Comparison of ENCODE assay signal across 8 cellular contexts in the genomic region with DNA sequence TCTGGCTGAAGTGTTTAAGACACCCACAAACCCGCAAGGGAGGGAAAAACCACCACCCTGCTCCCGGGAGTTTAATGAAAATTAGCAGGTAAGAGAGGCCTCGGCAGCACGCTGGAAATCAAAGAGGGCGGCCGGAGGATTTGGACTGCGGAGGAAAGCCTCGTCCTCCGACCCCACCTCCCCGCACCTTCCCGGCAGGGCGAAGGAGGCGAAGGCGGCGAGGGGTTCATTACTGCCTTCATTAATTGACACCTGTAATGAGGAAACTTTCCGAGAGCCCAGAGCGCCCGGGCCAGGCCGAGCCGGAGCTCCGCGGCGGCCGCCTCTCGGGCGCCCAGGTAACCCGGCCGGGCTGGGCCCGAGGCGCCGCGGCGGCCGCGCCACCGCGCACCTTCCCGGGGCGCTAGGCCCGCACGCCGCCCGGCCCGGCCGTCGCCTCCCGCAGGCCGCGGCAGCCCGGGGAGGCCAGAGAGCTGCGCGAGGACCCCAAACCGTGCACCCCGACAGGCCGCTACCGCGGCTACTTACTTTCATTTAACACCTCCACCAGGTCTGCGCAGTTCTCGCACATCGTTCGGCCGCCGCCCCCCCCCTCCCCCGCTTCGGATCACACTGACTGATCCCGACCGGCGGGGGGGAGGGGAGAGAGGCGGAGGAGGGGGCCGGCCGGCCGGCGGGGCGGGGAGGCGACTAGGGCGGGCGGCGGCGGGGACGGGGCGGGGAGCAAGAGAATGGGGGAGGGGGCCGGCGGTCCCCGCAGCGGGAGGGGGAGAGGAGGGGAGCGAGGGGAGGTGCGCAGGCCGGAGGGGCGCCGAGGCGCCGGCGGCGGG. TPM values are rescaled to one million over a fixed set of nuclear protein-coding genes. Genes with fewer than 3 reads are reported as not detected.
A peak's percentile ranks its signal among the peaks of the same experiment; 100 is the strongest.
DNase-seq lines count a peak whose midpoint lies in the region; ATAC-seq and TF ChIP-seq lines count a peak whose summit lies in the region.

No MANE protein-coding gene starts in this region.

- peaks cover 26% of the 10 kb centered on the region for H4K20me1 ChIP-seq in IMR-90 (ENCODE audit: insufficient read depth, low read length)

- H2AK9ac ChIP-seq in IMR-90 (replicated peaks; ENCODE audit: low read depth, low read length, poor library complexity) = peak overlapping the region; percentile 96

- peak overlapping the region; percentile 83 for H3K4ac ChIP-seq in IMR-90 (ENCODE audit: low read depth, low read length)

- POLR2A ChIA-PET in IMR-90 (lab: Charles Lee; ENCODE audit: unreplicated experiment) = interaction anchor here (0.5 kb wide), 1 partner anchor 68 kb away, joined by 3 read pairs; no protein-coding TSS in a partner anchor

- peaks cover 15 to 39% of the 10 kb centered on the region in 2 experiments for H3K79me1 ChIP-seq in IMR-90 (ENCODE audit: low read depth in 1 of 2, low read length in 2 of 2)

- no peak overlapping the region for H2BK15ac ChIP-seq in IMR-90 (ENCODE audit: low read depth, low read length)

- no peak overlapping the region for H4K5ac ChIP-seq in IMR-90 (ENCODE audit: low read depth, low read length)

- peak overlapping the region; percentile 66; the same call in 1 of the 2 replicates for H4K91ac ChIP-seq in IMR-90 (ENCODE audit: insufficient read depth, low read depth, low read length)

- no peaks in the 10 kb centered on the region for H3K27me3 ChIP-seq in IMR-90 (ENCODE audit: control insufficient read depth, insufficient read depth, low read length)
- H3K27me3 ChIP-seq in gastroesophageal sphincter = no peaks in the 10 kb centered on the region

- H3K14ac ChIP-seq in IMR-90 (replicated peaks; ENCODE audit: low read depth, low read length) = peak overlapping the region; percentile 39

- 0 out of 2 replicates have a peak, but pooled peaks cover 8% of the 10 kb centered on the region for H3K9me1 ChIP-seq in IMR-90 (ENCODE audit: insufficient read depth, low read length)

- no peak for TF ChIP-seq RAD21 in IMR-90 (IDR thresholded peaks at IDR 0.05; ENCODE audit: low read length)

- no peak for TF ChIP-seq EP300 in gastroesophageal sphincter (IDR thresholded peaks at IDR 0.05)

- in situ Hi-C loops in IMR-90 (cut with MboI; ENCODE audit: low sequenced_read_pairs) = no loop called here

- peak overlapping the region; percentile 93 for H2AFZ ChIP-seq in IMR-90 (replicated peaks; ENCODE audit: low read length, poor library complexity)

- peak overlapping the region; percentile 51; the same call in 1 of the 2 replicates for H3K56ac ChIP-seq in IMR-90 (ENCODE audit: extremely low read depth, insufficient read depth, low read length)

- ATAC-seq in GM21390 (IDR thresholded peaks at IDR 0.05; ENCODE audit: unreplicated experiment) = peak; percentile 30
- ATAC-seq in IMR-90 (ENCODE audit: low read depth) = peak; percentile 71
- peak; percentile 75 for ATAC-seq in gastroesophageal sphincter

- peak overlapping the region; percentile 91; the same call in 1 of the 2 replicates for H3K23ac ChIP-seq in IMR-90 (ENCODE audit: low read depth, low read length)

- H2BK20ac ChIP-seq in IMR-90 (ENCODE audit: low read depth, low read length) = no peak overlapping the region

- H3K36me3 ChIP-seq in IMR-90 (ENCODE audit: control insufficient read depth, insufficient read depth, low read length) (peaks cover 8% of the 10 kb centered on the region), gastroesophageal sphincter (peaks cover 0 to 6% of the 10 kb centered on the region in 2 donors)

- peak overlapping the region; percentile 49; the same call in 1 of the 2 replicates for H2AK5ac ChIP-seq in IMR-90 (ENCODE audit: low read depth, low read length)

- 0% methylated on average over 18 of the region's 94 CpGs; no CpG with 5 or more reads in 1 of the 2 experiments for WGBS in IMR-90 (ENCODE audit: extremely low coverage in 2 of 2, insufficient read length in 1 of 2), 2 experiments
- WGBS in gastroesophageal sphincter (ENCODE audit: low coverage in 1 of 2), 2 donors = 0% methylated on average over 6 to 7 of the region's 94 CpGs

- no peak overlapping the region; the same call in 1 of the 2 replicates for H3K18ac ChIP-seq in IMR-90 (ENCODE audit: low read depth, low read length)

- TF ChIP-seq CTCF in IMR-90 (conservative IDR thresholded peaks at IDR 0.05; ENCODE audit: low read depth, low read length) (no peak), gastroesophageal sphincter (IDR thresholded peaks at IDR 0.05) (peak in 1 of 4 experiments; percentile 8)

- CTCF ChIA-PET in IMR-90 (lab: Yijun Ruan, JAX) = no interaction called here

- H3K4me2 ChIP-seq in IMR-90 (ENCODE audit: low read depth, low read length) = peak overlapping the region; percentile 37

- peak overlapping the region; percentile 100 for H3K9ac ChIP-seq in IMR-90 (ENCODE audit: low read depth, low read length)

- H3K9me3 ChIP-seq in IMR-90 (ENCODE audit: control insufficient read depth, insufficient read depth, low read length) (no peaks in the 10 kb centered on the region), gastroesophageal sphincter (no peaks in the 10 kb centered on the region)

- DNase-seq in COLO829 (ENCODE audit: low spot score) (peak; percentile 57), IMR-90 (no peak), SHP77 (lab: John Stamatoyannopoulos, UW) (peak; percentile 64 to 85), nucleus accumbens (lab: John Stamatoyannopoulos, UW) (peak in 55 of 56 donors; percentile 18 to 88 (median 83)), substantia nigra (lab: John Stamatoyannopoulos, UW) (peak; percentile 49 to 91 (median 82))
- peak; percentile 76 for DNase-seq in activated gamma-delta T cell treated with anti-CD3 and anti-CD28 coated beads, Interleukin-2, amount 50 U/mL, for 16 hours (ENCODE audit: low read depth)

- H3K4me1 ChIP-seq in IMR-90 (ENCODE audit: control insufficient read depth, insufficient read depth, low read length) (no peaks in the 10 kb centered on the region), gastroesophageal sphincter (peaks cover 0 to 51% (median 5%) of the 10 kb centered on the region in 3 donors)

- dilution Hi-C loops in IMR-90 (cut with HindIII; ENCODE audit: low sequenced_read_pairs, unreplicated experiment) = no loop called here

- H3K27ac ChIP-seq in IMR-90 (ENCODE audit: insufficient read depth, low read length) = peak overlapping the region; percentile 98
- peak overlapping the region; percentile 93 to 100 (median 96) for H3K27ac ChIP-seq in gastroesophageal sphincter
- H3K27ac ChIP-seq in substantia nigra (ENCODE audit: low read depth, low read length, poor library complexity, severe bottlenecking) = peak overlapping the region; percentile 79

- peak overlapping the region; percentile 91 for H2BK5ac ChIP-seq in IMR-90 (ENCODE audit: low read depth, low read length, poor library complexity, severe bottlenecking)

- intact Hi-C loops in IMR-90 (cut with micrococcal nuclease) = no loop called here

- peak overlapping the region; percentile 78 to 89 for H4K8ac ChIP-seq in IMR-90 (ENCODE audit: low read depth in 2 of 2, low read length in 2 of 2)

- BruUV-seq in IMR-90 (replicated peaks; lab: Mats Ljungman, UMichigan) = no TSS peak

- H2BK120ac ChIP-seq in IMR-90 (ENCODE audit: low read depth, low read length) = no peak overlapping the region

- H3K4me3 ChIP-seq in IMR-90 (ENCODE audit: insufficient read depth, low read depth, low read length) (peak overlapping the region; percentile 95), gastroesophageal sphincter (peak overlapping the region; percentile 65 to 71)

- TF ChIP-seq POLR2A in IMR-90 (IDR thresholded peaks at IDR 0.05; ENCODE audit: low read depth, low read length) (no peak), gastroesophageal sphincter (IDR thresholded peaks at IDR 0.05) (peak; percentile 9 to 16)

TF ChIP-seq in IMR-90, 13 proteins besides CTCF, POLR2A, EP300 and RAD21:
- TF ChIP-seq RCOR1 (IDR thresholded peaks at IDR 0.05; ENCODE audit: insufficient replicate concordance, low read length) = no peak
- TF ChIP-seq, protein P1, sequence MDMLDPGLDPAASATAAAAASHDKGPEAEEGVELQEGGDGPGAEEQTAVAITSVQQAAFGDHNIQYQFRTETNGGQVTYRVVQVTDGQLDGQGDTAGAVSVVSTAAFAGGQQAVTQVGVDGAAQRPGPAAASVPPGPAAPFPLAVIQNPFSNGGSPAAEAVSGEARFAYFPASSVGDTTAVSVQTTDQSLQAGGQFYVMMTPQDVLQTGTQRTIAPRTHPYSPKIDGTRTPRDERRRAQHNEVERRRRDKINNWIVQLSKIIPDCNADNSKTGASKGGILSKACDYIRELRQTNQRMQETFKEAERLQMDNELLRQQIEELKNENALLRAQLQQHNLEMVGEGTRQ (IDR thresholded peaks at IDR 0.05; ENCODE audit: low read depth, low read length) = no peak
- TF ChIP-seq, protein P2, sequence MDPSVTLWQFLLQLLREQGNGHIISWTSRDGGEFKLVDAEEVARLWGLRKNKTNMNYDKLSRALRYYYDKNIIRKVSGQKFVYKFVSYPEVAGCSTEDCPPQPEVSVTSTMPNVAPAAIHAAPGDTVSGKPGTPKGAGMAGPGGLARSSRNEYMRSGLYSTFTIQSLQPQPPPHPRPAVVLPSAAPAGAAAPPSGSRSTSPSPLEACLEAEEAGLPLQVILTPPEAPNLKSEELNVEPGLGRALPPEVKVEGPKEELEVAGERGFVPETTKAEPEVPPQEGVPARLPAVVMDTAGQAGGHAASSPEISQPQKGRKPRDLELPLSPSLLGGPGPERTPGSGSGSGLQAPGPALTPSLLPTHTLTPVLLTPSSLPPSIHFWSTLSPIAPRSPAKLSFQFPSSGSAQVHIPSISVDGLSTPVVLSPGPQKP (IDR thresholded peaks at IDR 0.05; ENCODE audit: borderline replicate concordance, low read depth, low read length) = no peak
- no peak for TF ChIP-seq RFX5 (IDR thresholded peaks at IDR 0.05; ENCODE audit: low read depth, low read length)
- no peak for TF ChIP-seq MAFK (IDR thresholded peaks at IDR 0.05; ENCODE audit: low read depth, low read length)
- no peak for TF ChIP-seq MXI1 (IDR thresholded peaks at IDR 0.05; ENCODE audit: borderline replicate concordance, low read depth, low read length)
- TF ChIP-seq SMC3 (IDR thresholded peaks at IDR 0.05; ENCODE audit: low read depth, low read length) = no peak
- TF ChIP-seq CEBPB (IDR thresholded peaks at IDR 0.05; ENCODE audit: low read depth, low read length) = no peak
- TF ChIP-seq MAZ (IDR thresholded peaks at IDR 0.05; ENCODE audit: borderline replicate concordance, low read depth, low read length) = no peak
- no peak for TF ChIP-seq BHLHE40 (IDR thresholded peaks at IDR 0.05; ENCODE audit: low read depth, low read length)
- TF ChIP-seq NFE2L2 (IDR thresholded peaks at IDR 0.05; ENCODE audit: low read depth, low read length) = no peak
- no peak for TF ChIP-seq FOS (IDR thresholded peaks at IDR 0.05; ENCODE audit: low read depth, low read length)
- no peak for TF ChIP-seq CHD1 (IDR thresholded peaks at IDR 0.05; ENCODE audit: low read depth, low read length)

RNA-seq across cellular contexts. Expression of a gene that starts 0.6 kb away (rescaled TPM):
- total RNA-seq in IMR-90 (2012; rRNA removed) (128 and 139 TPM in 2 replicates), gastroesophageal sphincter (100 to 1,000 TPM; 120 to 210 (median 157) TPM)
- 28.6 and 34.7 TPM in 2 replicates for polyA plus RNA-seq in IMR-90 (2012; rRNA removed)
- 8.1 and 25.3 TPM in 2 replicates for polyA plus RNA-seq in IMR-90 (2012; cell fraction: cytosol; rRNA removed)
- 15.4 and 130 TPM in 2 replicates for polyA plus RNA-seq in IMR-90 (2012; cell fraction: nucleus; rRNA removed; ENCODE audit: low replicate concordance)
